ENCODE assay signal across 8 cellular contexts in the genomic region with DNA sequence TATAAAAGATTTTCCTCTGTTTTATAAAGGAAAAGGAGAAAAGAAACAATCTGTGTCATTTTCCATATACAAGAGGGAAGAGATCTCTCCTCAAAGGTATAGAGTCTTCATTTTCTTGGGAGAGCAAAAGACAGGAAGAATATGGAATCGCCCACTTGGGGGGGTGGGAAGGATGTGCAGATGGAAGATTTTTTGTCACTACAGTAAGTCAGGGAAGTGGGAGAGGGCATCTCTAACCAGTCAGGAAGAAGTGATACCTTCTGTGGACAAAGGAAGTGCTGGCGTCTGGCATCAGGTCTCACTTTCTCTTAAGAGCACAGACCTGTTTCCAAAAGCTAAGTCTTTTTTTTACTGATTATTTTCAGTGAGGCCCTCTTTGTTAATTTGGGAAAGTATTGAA.
A peak's percentile ranks its signal among the peaks of the same experiment; 100 is the strongest.
DNase-seq lines count a peak whose midpoint lies in the region; ATAC-seq and TF ChIP-seq lines count a peak whose summit lies in the region.

No MANE protein-coding gene starts in this region.

- H3K4me3 ChIP-seq in NB4 (ENCODE audit: low read depth, low read length) (peak overlapping the region; percentile 96), neutrophil (ENCODE audit: low read depth in 1 of 2, low read length in 1 of 2) (peak overlapping the region in 1 of 2 experiments; percentile 82)
- H3K4me3 ChIP-seq in effector memory CD4-positive, alpha-beta T cell (ENCODE audit: insufficient read depth, low read depth, low read length, poor library complexity, severe bottlenecking) = no peak overlapping the region

- H3K27me3 ChIP-seq in effector memory CD4-positive, alpha-beta T cell (replicated peaks; ENCODE audit: control insufficient read depth, insufficient read depth, low read length, poor library complexity, severe bottlenecking) = no peaks in the 10 kb centered on the region
- no peaks in the 10 kb centered on the region for H3K27me3 ChIP-seq in neutrophil

- H3K9me3 ChIP-seq in ES-I3 (ENCODE audit: control insufficient read depth, insufficient read depth, low read length) (no peaks in the 10 kb centered on the region), neutrophil (no peaks in the 10 kb centered on the region)
- no peaks in the 10 kb centered on the region for H3K9me3 ChIP-seq in effector memory CD4-positive, alpha-beta T cell (ENCODE audit: control insufficient read depth, low read length)

- H3K9ac ChIP-seq in ES-I3 (ENCODE audit: low read depth, low read length) = peak overlapping the region; percentile 98

- TF ChIP-seq POLR2A in NB4 (IDR thresholded peaks at IDR 0.05; ENCODE audit: extremely low read depth, insufficient read length) = no peak

- H3K27ac ChIP-seq in effector memory CD4-positive, alpha-beta T cell (ENCODE audit: insufficient read depth, low read length, poor library complexity, severe bottlenecking) = peak overlapping the region; percentile 90
- peak overlapping the region; percentile 88 for H3K27ac ChIP-seq in neutrophil

- TF ChIP-seq CTCF in NB4 (IDR thresholded peaks at IDR 0.05; ENCODE audit: low read depth, low read length) = no peak
- no peak for TF ChIP-seq CTCF in neutrophil (IDR thresholded peaks at IDR 0.05)

- no peak for ATAC-seq in HG02981 (IDR thresholded peaks at IDR 0.05; ENCODE audit: unreplicated experiment)

- H3K4me1 ChIP-seq in ES-I3 (ENCODE audit: insufficient read depth, low read length) (peaks cover 22% of the 10 kb centered on the region), neutrophil (ENCODE audit: control insufficient read depth in 1 of 2, insufficient read depth in 1 of 2, low read depth in 1 of 2, low read length in 1 of 2) (peaks cover 41 to 52% of the 10 kb centered on the region in 2 experiments)
- H3K4me1 ChIP-seq in effector memory CD4-positive, alpha-beta T cell (ENCODE audit: control insufficient read depth, insufficient read depth, low read length, poor library complexity, severe bottlenecking) = peaks cover 24% of the 10 kb centered on the region

- H3K36me3 ChIP-seq in ES-I3 (ENCODE audit: insufficient read depth, low read length) (peaks cover 3% of the 10 kb centered on the region; the same call in 1 of the 2 replicates), neutrophil (peaks cover 6% of the 10 kb centered on the region)
- H3K36me3 ChIP-seq in effector memory CD4-positive, alpha-beta T cell (ENCODE audit: control insufficient read depth, insufficient read depth, low read length) = peaks cover 11% of the 10 kb centered on the region

- DNase-seq in NB4 (ENCODE audit: low read depth) (peak; percentile 21), T-helper 9 cell (no peak), NCI-H1694 treated with DMSO at 0.1 percent for 48 hours (lab: John Stamatoyannopoulos, UW) (no peak), SHP77 treated with DMSO at 0.1 percent for 48 hours (lab: John Stamatoyannopoulos, UW) (no peak)
- no peak for DNase-seq in effector memory CD4-positive, alpha-beta T cell
